In the genomic region with DNA sequence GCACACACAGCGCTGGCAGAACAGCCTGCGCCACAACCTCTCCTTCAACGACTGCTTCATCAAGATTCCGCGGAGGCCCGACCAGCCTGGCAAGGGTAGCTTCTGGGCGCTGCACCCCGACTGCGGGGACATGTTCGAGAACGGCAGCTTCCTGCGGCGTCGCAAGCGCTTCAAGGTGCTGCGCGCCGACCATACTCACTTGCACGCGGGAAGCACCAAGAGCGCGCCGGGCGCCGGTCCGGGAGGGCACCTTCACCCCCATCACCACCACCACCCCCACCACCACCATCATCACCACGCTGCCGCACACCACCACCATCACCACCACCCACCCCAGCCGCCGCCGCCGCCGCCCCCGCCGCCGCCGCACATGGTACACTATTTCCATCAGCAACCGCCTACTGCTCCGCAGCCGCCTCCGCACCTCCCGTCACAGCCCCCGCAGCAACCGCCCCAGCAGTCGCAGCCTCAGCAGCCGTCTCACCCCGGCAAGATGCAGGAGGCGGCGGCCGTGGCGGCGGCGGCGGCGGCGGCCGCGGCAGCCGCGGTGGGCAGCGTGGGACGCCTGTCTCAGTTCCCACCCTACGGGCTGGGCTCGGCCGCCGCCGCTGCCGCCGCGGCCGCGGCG, we compare ENCODE assay signal across 14 cellular contexts. TPM values are rescaled to one million over a fixed set of nuclear protein-coding genes. Genes with fewer than 3 reads are reported as not detected.
DNase-seq lines count a peak whose midpoint lies in the region; ATAC-seq, FAIRE-seq and TF ChIP-seq lines count a peak whose summit lies in the region.
"Had no signal": no experiment of that assay in that cellular context is flagged by ENCODE, and none has a peak within 500 bp of the region (broad histone marks: within the 10 kb centered on the region; RNA-seq: fewer than 3 reads in every experiment).

No MANE protein-coding gene starts in this region.

- peaks cover 63% of the 10 kb centered on the region for H3K27me3 Mint-ChIP-seq in activated T-helper 17 cell treated with anti-CD3 and anti-CD28 coated beads, Interleukin-2, amount 50 U/mL, for 72 hours
- H3K27me3 Mint-ChIP-seq in mesothelial cell of epicardium (ENCODE audit: low read depth), result peaks cover 100% of the 10 kb centered on the region

- H3K36me3 ChIP-seq in ES-I3 (ENCODE audit: insufficient read depth, low read length), result no peaks in the 10 kb centered on the region
- H3K36me3 ChIP-seq in esophagus squamous epithelium, result no peaks in the 10 kb centered on the region

- TF ChIP-seq CTCF in A549 (IDR thresholded peaks at IDR 0.05) (no peak), mesothelial cell of epicardium (IDR thresholded peaks at IDR 0.05; ENCODE audit: unreplicated experiment) (no peak), GM20000 (IDR thresholded peaks at IDR 0.05; ENCODE audit: extremely low read depth, missing control alignments) (no peak), esophagus squamous epithelium (IDR thresholded peaks at IDR 0.05) (no peak)

- no peak for TF ChIP-seq EP300 in A549 (IDR thresholded peaks at IDR 0.05)

- CTCF ChIA-PET in A549 (lab: Yijun Ruan, JAX), result interaction anchor here (0.6 to 1.3 kb wide), 4 partner anchors 9 to 210 kb away, joined by 3 to 4 read pairs (median 4); no protein-coding TSS in a partner anchor

- H3K4me2 ChIP-seq in A549, result peak overlapping the region; percentile 76

- H3K9me3 ChIP-seq in A549, result no peaks in the 10 kb centered on the region
- no peaks in the 10 kb centered on the region for H3K9me3 ChIP-seq in ES-I3 (ENCODE audit: control insufficient read depth, insufficient read depth, low read length)
- no peaks in the 10 kb centered on the region for H3K9me3 ChIP-seq in esophagus squamous epithelium

- no peak for FAIRE-seq in A549 (lab: Jason Lieb, UNC)
- FAIRE-seq: HepG2 had no signal

- 14% methylated on average over 14 of the region's 73 CpGs for WGBS in A549 (ENCODE audit: missing lambda C conversion rate)
- 20 to 24% methylated on average over 1 to 17 of the region's 73 CpGs for WGBS in esophagus squamous epithelium, 2 donors

- H3K9ac ChIP-seq in ES-I3 (ENCODE audit: low read depth, low read length), result peak overlapping the region; percentile 57

- H3K27ac Mint-ChIP-seq in activated T-helper 17 cell treated with anti-CD3 and anti-CD28 coated beads, Interleukin-2, amount 50 U/mL, for 72 hours, result no peak overlapping the region
- H3K27ac Mint-ChIP-seq in mesothelial cell of epicardium, result no peak overlapping the region

- no peaks in the 10 kb centered on the region for H3K9me3 Mint-ChIP-seq in activated T-helper 17 cell treated with anti-CD3 and anti-CD28 coated beads, Interleukin-2, amount 50 U/mL, for 72 hours
- H3K9me3 Mint-ChIP-seq in mesothelial cell of epicardium, result no peaks in the 10 kb centered on the region

- H3K4me3 ChIP-seq in A549 (peak overlapping the region; percentile 41), esophagus squamous epithelium (peak overlapping the region in 2 of 4 donors; percentile 27 to 54)

- H3K36me3 Mint-ChIP-seq in activated T-helper 17 cell treated with anti-CD3 and anti-CD28 coated beads, Interleukin-2, amount 50 U/mL, for 72 hours (ENCODE audit: low read depth), result no peaks in the 10 kb centered on the region
- H3K36me3 Mint-ChIP-seq in mesothelial cell of epicardium, result no peaks in the 10 kb centered on the region

- POLR2A ChIA-PET in A549 (lab: Yijun Ruan, JAX), result no interaction called here

- TF ChIP-seq RAD21 in A549 (conservative IDR thresholded peaks at IDR 0.05 in 1 of 2, IDR thresholded peaks at IDR 0.05 in 1 of 2), result no peak

- peaks cover 32% of the 10 kb centered on the region; the same call in 2 of the 3 replicates for H3K4me1 ChIP-seq in A549
- H3K4me1 ChIP-seq in ES-I3 (ENCODE audit: insufficient read depth, low read length), result peaks cover 16% of the 10 kb centered on the region
- H3K4me1 ChIP-seq in esophagus squamous epithelium, result peaks cover 15 to 71% (median 18%) of the 10 kb centered on the region in 3 donors

- peaks cover 5% of the 10 kb centered on the region for H3K4me1 Mint-ChIP-seq in activated T-helper 17 cell treated with anti-CD3 and anti-CD28 coated beads, Interleukin-2, amount 50 U/mL, for 72 hours
- peaks cover 33% of the 10 kb centered on the region for H3K4me1 Mint-ChIP-seq in mesothelial cell of epicardium

- H3K27ac ChIP-seq in A549 (no peak overlapping the region), esophagus squamous epithelium (no peak overlapping the region)

- no peak for ATAC-seq in A549
- no peak for ATAC-seq in activated T-helper 17 cell treated with anti-CD3 and anti-CD28 coated beads, Interleukin-2, amount 50 U/mL, for 72 hours (replicated peaks)
- ATAC-seq: HepG2 had no signal

- peaks cover 59 to 100% (median 73%) of the 10 kb centered on the region in 4 donors for H3K27me3 ChIP-seq in esophagus squamous epithelium

- TF ChIP-seq POLR2A in A549 (IDR thresholded peaks at IDR 0.05; ENCODE audit: low read length) (no peak), esophagus squamous epithelium (IDR thresholded peaks at IDR 0.05) (no peak)

- intact Hi-C loops in esophagus squamous epithelium (cut with DNase I), result no loop called here

- DNase-seq in A549 (ENCODE audit: low read depth in 1 of 2, low spot score in 1 of 2), result no peak
- DNase-seq in mesothelial cell of epicardium (ENCODE audit: low spot score in 2 of 2, unreplicated experiment in 2 of 2), result no peak
- DNase-seq in NCI-H2196 treated with DMSO at 0.1 percent for 48 hours (lab: John Stamatoyannopoulos, UW; ENCODE audit: unreplicated experiment), result no peak
- no peak for DNase-seq in GM20000 (ENCODE audit: low spot score)
- no peak for DNase-seq in esophagus squamous epithelium (lab: John Stamatoyannopoulos, UW)
- no peak for DNase-seq in activated effector memory CD4-positive, alpha-beta T cell treated with anti-CD3 and anti-CD28 coated beads, Interleukin-2, amount 50 U/mL, for 16 hours
- DNase-seq: COR-L47; dermis blood vessel endothelial cell; NCI-H2029 treated with DMSO at 0.1 percent for 48 hours; stimulated activated naive CD4-positive, alpha-beta T cell had no signal

- H3K4me3 Mint-ChIP-seq in activated T-helper 17 cell treated with anti-CD3 and anti-CD28 coated beads, Interleukin-2, amount 50 U/mL, for 72 hours, result peak overlapping the region; percentile 53
- peak overlapping the region; percentile 43 for H3K4me3 Mint-ChIP-seq in mesothelial cell of epicardium

TF ChIP-seq in A549, 52 proteins besides CTCF, POLR2A, EP300 and RAD21:
- TF ChIP-seq EHMT2 (IDR thresholded peaks at IDR 0.05; ENCODE audit: low read depth), result no peak
- no peak for TF ChIP-seq NPAS2 (CRISPR knock-in tag; IDR thresholded peaks at IDR 0.05; ENCODE audit: borderline replicate concordance)
- TF ChIP-seq, protein P1, sequence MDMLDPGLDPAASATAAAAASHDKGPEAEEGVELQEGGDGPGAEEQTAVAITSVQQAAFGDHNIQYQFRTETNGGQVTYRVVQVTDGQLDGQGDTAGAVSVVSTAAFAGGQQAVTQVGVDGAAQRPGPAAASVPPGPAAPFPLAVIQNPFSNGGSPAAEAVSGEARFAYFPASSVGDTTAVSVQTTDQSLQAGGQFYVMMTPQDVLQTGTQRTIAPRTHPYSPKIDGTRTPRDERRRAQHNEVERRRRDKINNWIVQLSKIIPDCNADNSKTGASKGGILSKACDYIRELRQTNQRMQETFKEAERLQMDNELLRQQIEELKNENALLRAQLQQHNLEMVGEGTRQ (IDR thresholded peaks at IDR 0.05), result no peak
- TF ChIP-seq KDM5A (IDR thresholded peaks at IDR 0.05), result no peak

RNA-seq across cellular contexts. Expression of a gene that starts 0.5 kb away (rescaled TPM):
- not detected in 2 replicates for polyA plus RNA-seq in A549 (2011; rRNA removed)
- not detected in 2 replicates for polyA plus RNA-seq in A549 (2012; cell fraction: cytosol; rRNA removed)
- polyA plus RNA-seq in A549 (2012; cell fraction: nucleus; rRNA removed), result not detected in 2 replicates
- polyA plus RNA-seq in A549 (2017; fragmentation: RNase III; extraction: RNeasy Plus Mini Kit Qiagen cat#74134 plus additional on column Dnase treatment), result not detected in 3 replicates
- not detected in 2 replicates for polyA minus RNA-seq in A549 (2011; rRNA and poly(A)+ RNA removed)
- total RNA-seq in activated T-helper 17 cell treated with anti-CD3 and anti-CD28 coated beads, Interleukin-2, amount 50 U/mL, for 72 hours, result not detected
- not detected in 3 replicates for total RNA-seq in mesothelial cell of epicardium
- total RNA-seq in esophagus squamous epithelium, result not detected
- total RNA-seq: dermis blood vessel endothelial cell, glomerular endothelial cell, HepG2 had no signal
- polyA plus RNA-seq: HepG2 had no signal
